ENCODE assay signal across 10 cellular contexts in genomic region chr3:179045719-179046402, GRCh38. TPM values are rescaled to one million over a fixed set of nuclear protein-coding genes. Genes with fewer than 3 reads are reported as not detected.
DNase-seq lines count a peak whose midpoint lies in the region; ATAC-seq and TF ChIP-seq lines count a peak whose summit lies in the region.
"Had no signal": no experiment of that assay in that cellular context is flagged by ENCODE, and none has a peak within 500 bp of the region (broad histone marks: within the 10 kb centered on the region; RNA-seq: fewer than 3 reads in every experiment).

No MANE protein-coding gene starts in this region.

- H3K36me3 Mint-ChIP-seq in naive thymus-derived CD8-positive, alpha-beta T cell: peaks cover 14 to 31% (median 24%) of the 10 kb centered on the region in 3 donors

- intact Hi-C loops in colonic mucosa (cut with DNase I): no loop called here

- peaks cover 27 to 58% (median 53%) of the 10 kb centered on the region in 4 donors for H3K4me1 Mint-ChIP-seq in naive thymus-derived CD8-positive, alpha-beta T cell

- peaks cover 0 to 27% (median 10%) of the 10 kb centered on the region in 9 donors for H3K9me3 Mint-ChIP-seq in naive thymus-derived CD8-positive, alpha-beta T cell

- peak; percentile 45 for ATAC-seq in GM18868 (IDR thresholded peaks at IDR 0.05; ENCODE audit: unreplicated experiment)
- ATAC-seq in GM21825 (IDR thresholded peaks at IDR 0.05; ENCODE audit: unreplicated experiment): peak; percentile 64
- peak; percentile 53 for ATAC-seq in HG03565 (IDR thresholded peaks at IDR 0.05; ENCODE audit: unreplicated experiment)
- ATAC-seq in naive thymus-derived CD8-positive, alpha-beta T cell: no peak

- peak overlapping the region in 6 of 10 donors; percentile 4 to 45 (median 13) for H3K27ac Mint-ChIP-seq in naive thymus-derived CD8-positive, alpha-beta T cell

- no peak for DNase-seq in naive thymus-derived CD8-positive, alpha-beta T cell
- DNase-seq in NCI-H2227 treated with DMSO at 0.1 percent for 48 hours (lab: John Stamatoyannopoulos, UW) (no peak), colonic mucosa (no peak), glomerular visceral epithelial cell (ENCODE audit: extremely low spot score) (no peak)
- DNase-seq in activated CD8-positive, alpha-beta memory T cell treated with anti-CD3 and anti-CD28 coated beads, Interleukin-2, amount 50 U/mL, for 48 hours: no peak
- DNase-seq: activated CD8-positive, alpha-beta memory T cell treated with anti-CD3 and anti-CD28 coated beads for 24 hours; NCI-H226 had no signal

- POLR2A ChIA-PET in naive thymus-derived CD8-positive, alpha-beta T cell (lab: Charles Lee): interaction anchor here (1.3 to 1.9 kb wide), 3 partner anchors 8 to 26 kb away, joined by 3 to 6 read pairs (median 5); partner anchors contain the start of gene ZMAT3

- no peaks in the 10 kb centered on the region for H3K27me3 ChIP-seq in colonic mucosa

- no peaks in the 10 kb centered on the region for H3K27me3 Mint-ChIP-seq in naive thymus-derived CD8-positive, alpha-beta T cell

- no peak overlapping the region for H3K27ac ChIP-seq in colonic mucosa

- H3K4me3 Mint-ChIP-seq in naive thymus-derived CD8-positive, alpha-beta T cell: peak overlapping the region in 4 of 10 donors; percentile 5 to 49 (median 14)

- TF ChIP-seq CTCF in colonic mucosa (IDR thresholded peaks at IDR 0.05): no peak

- no peak overlapping the region for H3K9ac ChIP-seq in colonic mucosa (ENCODE audit: low read depth in 2 of 2, low read length in 2 of 2)

- no peak overlapping the region for H3K4me3 ChIP-seq in colonic mucosa

- no peaks in the 10 kb centered on the region for H3K36me3 ChIP-seq in colonic mucosa

- H3K9me3 ChIP-seq in colonic mucosa: no peaks in the 10 kb centered on the region

- no peaks in the 10 kb centered on the region for H3K4me1 ChIP-seq in colonic mucosa

RNA-seq across cellular contexts. Expression of gene ZMAT3, which starts 25.7 kb away (rescaled TPM):
- total RNA-seq in naive thymus-derived CD8-positive, alpha-beta T cell: 10 to 100 TPM; 17.7 to 22.8 TPM
- 10 to 100 TPM; 15.1 to 16.3 (median 15.7) TPM for polyA plus RNA-seq in naive thymus-derived CD8-positive, alpha-beta T cell
- total RNA-seq in colonic mucosa: 10 to 100 TPM in 1 of 2 donors, 1 to 10 TPM in 1; 9.6 to 12.7 TPM

Comparison
In these comparisons a context has a peak if more than half of its experiments do, and no peak if none do; other contexts are left out.
1. ATAC-seq: peak in GM18868 (single experiment), GM21825 (single experiment) and HG03565 (single experiment); none in naive thymus-derived CD8-positive, alpha-beta T cell (0 of 2).